ENCODE assay signal across 1 cellular context in genomic region chr2:72927619-72928537, GRCh38.
TF ChIP-seq lines count a peak whose summit lies in the region.

No MANE protein-coding gene starts in this region.

TF ChIP-seq in IMR-90, 13 proteins besides CTCF, POLR2A, EP300 and RAD21 (continued from another document):
- TF ChIP-seq SMC3 (IDR thresholded peaks at IDR 0.05; ENCODE audit: low read depth, low read length) (no peak), CHD1 (IDR thresholded peaks at IDR 0.05; ENCODE audit: low read depth, low read length) (no peak)
- TF ChIP-seq, protein P1, sequence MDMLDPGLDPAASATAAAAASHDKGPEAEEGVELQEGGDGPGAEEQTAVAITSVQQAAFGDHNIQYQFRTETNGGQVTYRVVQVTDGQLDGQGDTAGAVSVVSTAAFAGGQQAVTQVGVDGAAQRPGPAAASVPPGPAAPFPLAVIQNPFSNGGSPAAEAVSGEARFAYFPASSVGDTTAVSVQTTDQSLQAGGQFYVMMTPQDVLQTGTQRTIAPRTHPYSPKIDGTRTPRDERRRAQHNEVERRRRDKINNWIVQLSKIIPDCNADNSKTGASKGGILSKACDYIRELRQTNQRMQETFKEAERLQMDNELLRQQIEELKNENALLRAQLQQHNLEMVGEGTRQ (IDR thresholded peaks at IDR 0.05; ENCODE audit: low read depth, low read length) = no peak
